In genomic region chr6:3484946-3485345, GRCh38 we compare ENCODE assay signal across 24 cellular contexts.
"Had no signal": no experiment of that assay in that cellular context is flagged by ENCODE, and none has a peak within 500 bp of the region (broad histone marks: within the 10 kb centered on the region; RNA-seq: fewer than 3 reads in every experiment).

No MANE protein-coding gene starts in this region.

- H3K9me3 ChIP-seq: adrenal gland had no signal

- H3K27me3 ChIP-seq: body of pancreas had no signal

- DNase-seq: activated CD4-positive, alpha-beta T cell treated with anti-CD3 and anti-CD28 coated beads for 1 hour; activated CD4-positive, alpha-beta T cell treated with anti-CD3 and anti-CD28 coated beads for 4 hours; activated CD4-positive, alpha-beta T cell treated with anti-CD3 and anti-CD28 coated beads, Interleukin-2, amount 10 ng/mL, durations not matched to agents 7 days and 5 days; activated CD4-positive, alpha-beta T cell treated with anti-CD3 and anti-CD28 coated beads, Interleukin-2, amount 50 U/mL, for 48 hours; activated CD8-positive, alpha-beta memory T cell treated with anti-CD3 and anti-CD28 coated beads for 24 hours; activated CD8-positive, alpha-beta T cell treated with anti-CD3 and anti-CD28 coated beads for 36 hours; activated effector memory CD4-positive, alpha-beta T cell treated with Interleukin-2 at 50 U/mL for 16 hours; activated gamma-delta T cell treated with Interleukin-2 at 50 U/mL for 16 hours; activated naive CD4-positive, alpha-beta T cell treated with Interleukin-2 at 50 U/mL for 16 hours; activated naive CD8-positive, alpha-beta T cell treated with anti-CD3 and anti-CD28 coated beads for 36 hours; activated naive CD8-positive, alpha-beta T cell treated with anti-CD3 and anti-CD28 coated beads, Interleukin-2, amount 50 U/mL, for 24 hours; activated T-cell treated with anti-CD3 and anti-CD28 coated beads, Interleukin-2, amount 50 U/mL, for 4 hours; adrenal gland; aorta; body of pancreas; effector memory CD4-positive, alpha-beta T cell; endodermal cell; glutamatergic neuron; T-helper 1 cell; T-helper 17 cell; T1000 had no signal

- H3K27ac Mint-ChIP-seq: activated CD4-positive, alpha-beta T cell treated with anti-CD3 and anti-CD28 coated beads, Interleukin-2, amount 10 ng/mL, durations not matched to agents 7 days and 5 days; activated CD8-positive, alpha-beta T cell treated with anti-CD3 and anti-CD28 coated beads for 36 hours; activated naive CD4-positive, alpha-beta T cell treated with anti-CD3 and anti-CD28 coated beads, Interleukin-2, amount 50 U/mL, for 24 hours; activated naive CD8-positive, alpha-beta T cell treated with anti-CD3 and anti-CD28 coated beads for 36 hours; activated naive CD8-positive, alpha-beta T cell treated with anti-CD3 and anti-CD28 coated beads, Interleukin-2, amount 50 U/mL, for 24 hours; activated T-helper 17 cell treated with anti-CD3 and anti-CD28 coated beads, Interleukin-2, amount 50 U/mL, for 72 hours; endodermal cell; T-helper 17 cell; T-helper 2 cell treated with Interferon-gamma antibody and Interleukin-4, amounts not matched to agents 5 μg/mL and 100 μg/mL, for 36 hours had no signal

- H3K4me1 Mint-ChIP-seq: activated CD4-positive, alpha-beta T cell treated with anti-CD3 and anti-CD28 coated beads, Interleukin-2, amount 10 ng/mL, durations not matched to agents 7 days and 5 days; activated naive CD4-positive, alpha-beta T cell treated with anti-CD3 and anti-CD28 coated beads, Interleukin-2, amount 50 U/mL, for 24 hours; activated naive CD8-positive, alpha-beta T cell treated with anti-CD3 and anti-CD28 coated beads for 36 hours; activated naive CD8-positive, alpha-beta T cell treated with anti-CD3 and anti-CD28 coated beads, Interleukin-2, amount 50 U/mL, for 24 hours; activated T-helper 17 cell treated with anti-CD3 and anti-CD28 coated beads, Interleukin-2, amount 50 U/mL, for 72 hours had no signal

- H3K4me3 ChIP-seq: adrenal gland, body of pancreas had no signal

- H3K27ac ChIP-seq: adrenal gland, body of pancreas had no signal

- H3K4me3 Mint-ChIP-seq: activated CD4-positive, alpha-beta T cell treated with anti-CD3 and anti-CD28 coated beads, Interleukin-2, amount 10 ng/mL, durations not matched to agents 7 days and 5 days; activated CD8-positive, alpha-beta T cell treated with anti-CD3 and anti-CD28 coated beads for 36 hours; activated naive CD4-positive, alpha-beta T cell treated with anti-CD3 and anti-CD28 coated beads, Interleukin-2, amount 50 U/mL, for 24 hours; activated naive CD8-positive, alpha-beta T cell treated with anti-CD3 and anti-CD28 coated beads for 36 hours; activated naive CD8-positive, alpha-beta T cell treated with anti-CD3 and anti-CD28 coated beads, Interleukin-2, amount 50 U/mL, for 24 hours; activated T-cell treated with anti-CD3 and anti-CD28 coated beads, Interleukin-2, amount 50 U/mL, for 4 hours; activated T-helper 17 cell treated with anti-CD3 and anti-CD28 coated beads, Interleukin-2, amount 50 U/mL, for 72 hours; endodermal cell; T-helper 17 cell; T-helper 2 cell treated with Interferon-gamma antibody and Interleukin-4, amounts not matched to agents 5 μg/mL and 100 μg/mL, for 36 hours had no signal

- H3K36me3 ChIP-seq: adrenal gland had no signal

- H3K4me1 ChIP-seq: adrenal gland, body of pancreas had no signal
